21 cellular contexts compared by ENCODE assay signal in the genomic region with DNA sequence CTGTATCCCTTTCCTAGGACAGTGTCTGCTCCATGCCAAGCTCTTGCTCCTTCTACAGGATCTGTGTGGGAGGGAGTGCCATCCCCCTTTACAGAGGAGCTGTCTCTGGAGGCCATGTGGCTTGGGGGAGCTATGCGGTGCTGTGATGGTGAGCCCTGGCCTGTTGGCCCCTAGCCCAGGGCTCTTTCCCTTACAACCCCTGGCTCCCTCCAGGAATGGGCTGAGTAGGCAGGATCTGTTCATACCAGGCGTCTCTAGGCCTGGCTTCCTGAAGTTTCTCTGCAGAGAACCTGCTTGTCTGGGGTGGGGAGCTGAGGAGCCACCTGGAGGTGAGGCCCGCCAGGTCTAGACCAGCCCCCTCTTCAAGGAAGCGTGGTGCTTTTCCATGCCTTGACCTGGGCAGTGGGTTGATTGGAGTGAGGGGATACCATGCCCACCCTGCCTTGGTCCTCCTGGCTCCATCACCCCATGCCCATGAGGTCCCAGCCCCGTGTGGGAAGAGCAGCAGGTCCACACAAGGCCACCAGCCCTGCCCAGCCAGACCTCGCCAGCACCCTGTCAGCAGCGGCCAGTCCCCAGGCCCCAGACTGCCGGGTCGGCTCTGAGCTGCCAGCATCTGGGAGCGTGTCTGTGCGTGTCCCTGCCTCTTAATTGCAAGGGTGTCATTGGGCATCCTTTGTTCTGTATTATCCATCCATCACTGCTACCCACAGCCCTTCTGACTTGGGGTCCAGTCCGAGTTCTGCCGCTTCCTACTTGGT. TPM values are rescaled to one million over a fixed set of nuclear protein-coding genes. Genes with fewer than 3 reads are reported as not detected.
DNase-seq lines count a peak whose midpoint lies in the region; ATAC-seq and TF ChIP-seq lines count a peak whose summit lies in the region.
"Had no signal": no experiment of that assay in that cellular context is flagged by ENCODE, and none has a peak within 500 bp of the region (broad histone marks: within the 10 kb centered on the region; RNA-seq: fewer than 3 reads in every experiment).

No MANE protein-coding gene starts in this region.

- WGBS in neuronal stem cell (ENCODE audit: extremely low coverage in 2 of 2, insufficient read length in 2 of 2, insufficient replicate concordance in 1 of 2), 2 donors = no CpG with 5 or more reads among the region's 13 CpGs

- no TSS peak for BruUV-seq in Panc1 (replicated peaks; lab: Mats Ljungman, UMichigan)

- H3K4me1 ChIP-seq in Panc1 (ENCODE audit: control insufficient read depth, insufficient read depth, low read length) (peaks cover 27% of the 10 kb centered on the region), neuronal stem cell (ENCODE audit: control insufficient read depth in 2 of 2, insufficient read depth in 1 of 2, low read depth in 1 of 2, low read length in 2 of 2) (peaks cover 0 to 18% of the 10 kb centered on the region in 2 donors)
- H3K4me1 ChIP-seq: right atrium auricular region had no signal

- H3K14ac ChIP-seq in neuronal stem cell (ENCODE audit: low read length) = no peak overlapping the region

- H3K18ac ChIP-seq in neuronal stem cell (ENCODE audit: low read length) = peak overlapping the region; percentile 79

- H3K4me2 ChIP-seq in neuronal stem cell (ENCODE audit: insufficient read depth, low read length, poor library complexity, severe bottlenecking) = no peak overlapping the region

- POLR2A ChIA-PET in Panc1 (lab: Charles Lee) = no interaction called here

- no peak overlapping the region for H4K91ac ChIP-seq in neuronal stem cell (ENCODE audit: low read depth, low read length, poor library complexity)

- in situ Hi-C loops in Panc1 (cut with HindIII; ENCODE audit: low pct_unique_long_range_greater_than_20kb, low sequenced_read_pairs) = no loop called here

- no peak overlapping the region for H2BK15ac ChIP-seq in neuronal stem cell (ENCODE audit: low read length)

- no peak for TF ChIP-seq CTCF in Panc1 (IDR thresholded peaks at IDR 0.05)
- TF ChIP-seq CTCF in fibroblast of villous mesenchyme (IDR thresholded peaks at IDR 0.05; ENCODE audit: insufficient read depth, low read depth, low read length) = no peak

- H2BK5ac ChIP-seq in neuronal stem cell (ENCODE audit: low read length) = peak overlapping the region; percentile 80

- no peak overlapping the region for H3K4ac ChIP-seq in neuronal stem cell (ENCODE audit: low read length)

- H3K9me3 ChIP-seq in Panc1 (ENCODE audit: control insufficient read depth, insufficient read depth, low read depth, low read length) (no peaks in the 10 kb centered on the region), neuronal stem cell (replicated peaks in 1 of 2; ENCODE audit: control insufficient read depth in 2 of 2, insufficient read depth in 1 of 2, low read depth in 1 of 2, low read length in 2 of 2) (no peaks in the 10 kb centered on the region)
- H3K9me3 ChIP-seq: right atrium auricular region had no signal

- H4K8ac ChIP-seq in neuronal stem cell (ENCODE audit: low read depth, low read length) = no peak overlapping the region

- H3K4me3 ChIP-seq in Panc1 (ENCODE audit: low read depth in 2 of 2, low read length in 2 of 2) (no peak overlapping the region), fibroblast of villous mesenchyme (ENCODE audit: low read depth, low read length) (no peak overlapping the region), neuronal stem cell (ENCODE audit: low read length in 2 of 2) (no peak overlapping the region)
- H3K4me3 ChIP-seq: coronary artery, right atrium auricular region had no signal

- H3K27ac ChIP-seq in Panc1 (ENCODE audit: low read length) (no peak overlapping the region), neuronal stem cell (replicated peaks; ENCODE audit: low read length) (no peak overlapping the region)
- H3K27ac ChIP-seq: coronary artery, right atrium auricular region, VCaP had no signal

- H2AK5ac ChIP-seq in neuronal stem cell (ENCODE audit: low read depth, low read length) = peak overlapping the region; percentile 39

- CTCF ChIA-PET in Panc1 (lab: Charles Lee) = no interaction called here

- H2BK120ac ChIP-seq in neuronal stem cell (ENCODE audit: low read depth, low read length) = no peak overlapping the region

- peaks cover 2% of the 10 kb centered on the region for H3K79me1 ChIP-seq in neuronal stem cell (ENCODE audit: low read depth, low read length)

- H3K23ac ChIP-seq in neuronal stem cell (ENCODE audit: low read depth, low read length, poor library complexity) = no peak overlapping the region

- H3K27me3 ChIP-seq in Panc1 (ENCODE audit: control insufficient read depth, insufficient read depth, low read length) (no peaks in the 10 kb centered on the region), neuronal stem cell (ENCODE audit: control insufficient read depth in 3 of 3, insufficient read depth in 3 of 3, low read depth in 1 of 3, low read length in 3 of 3) (peaks cover 0 to 38% (median 0%) of the 10 kb centered on the region in 3 experiments)
- H3K27me3 ChIP-seq: right atrium auricular region had no signal

- no peak overlapping the region for H2BK12ac ChIP-seq in neuronal stem cell (ENCODE audit: low read length)

- no peak overlapping the region for H2AFZ ChIP-seq in neuronal stem cell (ENCODE audit: low read length)

- intact Hi-C loops in Panc1 (cut with micrococcal nuclease; ENCODE audit: unreplicated experiment) = no loop called here

- H3K36me3 ChIP-seq in Panc1 (ENCODE audit: control insufficient read depth, insufficient read depth, low read length) (no peaks in the 10 kb centered on the region), neuronal stem cell (replicated peaks in 1 of 2; ENCODE audit: control insufficient read depth in 2 of 2, insufficient read depth in 2 of 2, low read length in 2 of 2) (no peaks in the 10 kb centered on the region)
- H3K36me3 ChIP-seq: right atrium auricular region had no signal

- DNase-seq in EH (ENCODE audit: low read depth) (peak; percentile 12), Panc1 (ENCODE audit: low read depth, low spot score) (no peak), fibroblast of villous mesenchyme (ENCODE audit: low read depth) (peak; percentile 34), neuronal stem cell (ENCODE audit: low spot score) (no peak), NCI-H446 treated with DMSO at 0.1 percent for 48 hours (lab: John Stamatoyannopoulos, UW) (no peak)
- DNase-seq in stimulated activated CD4-positive, alpha-beta T cell treated with anti-CD3 and anti-CD28 coated beads, Interleukin-4, amount 100 ng/mL, for 4 hours = no peak
- DNase-seq in NK-92 treated with Interleukin-12 subunit alpha and Interleukin-12 subunit beta, amount 100 ng/mL, for 24 hours (lab: John Stamatoyannopoulos, UW) = no peak
- no peak for DNase-seq in activated CD4-positive, alpha-beta T cell treated with anti-CD3 and anti-CD28 coated beads, Interleukin-2, amount 50 U/mL, for 4 hours
- DNase-seq: activated CD4-positive, alpha-beta memory T cell treated with anti-CD3 and anti-CD28 coated beads, Interleukin-2, amount 10 ng/mL, durations not matched to agents 7 days and 5 days; CD8-positive, alpha-beta memory T cell; DMS79; HFFc6; KBM-7; NCI-H2029; NCI-H510A; nucleus accumbens; SIG-M5; stimulated activated CD4-positive, alpha-beta T cell treated with anti-CD3 and anti-CD28 coated beads, Interleukin-15, amount 100 ng/mL, for 24 hours had no signal

- peak; percentile 27 for ATAC-seq in Panc1

- no peak overlapping the region for H3K9ac ChIP-seq in neuronal stem cell (ENCODE audit: low read depth, low read length, poor library complexity)

RNA-seq across cellular contexts. Expression of a gene that starts 14.7 kb away (rescaled TPM):
- total RNA-seq in Panc1 (2021; ENCODE audit: unreplicated experiment) (201 TPM), fibroblast of villous mesenchyme (0.32 and 2.2 TPM in 2 replicates)
- polyA plus RNA-seq in Panc1 (2012; ENCODE audit: insufficient read length) = 233 TPM
- polyA plus RNA-seq in neuronal stem cell (2013, experiment 1 of 2) = 25.2 TPM
- 26.4 TPM for polyA plus RNA-seq in neuronal stem cell (2013, experiment 2 of 2)

RNA-seq across cellular contexts. Expression of a gene that starts 23.8 kb away (rescaled TPM):
- total RNA-seq in Panc1 (2021; ENCODE audit: unreplicated experiment) (78.7 TPM), fibroblast of villous mesenchyme (11.3 and 12.1 TPM in 2 replicates)
- 50.8 TPM for polyA plus RNA-seq in Panc1 (2012; ENCODE audit: insufficient read length)
- polyA plus RNA-seq in neuronal stem cell (2013, experiment 1 of 2) = 21.2 TPM
- 24.0 TPM for polyA plus RNA-seq in neuronal stem cell (2013, experiment 2 of 2)

RNA-seq across cellular contexts. Expression of a gene that starts 24.8 kb away (rescaled TPM):
- 40.0 TPM for total RNA-seq in Panc1 (2021; ENCODE audit: unreplicated experiment)
- polyA plus RNA-seq in Panc1 (2012; ENCODE audit: insufficient read length) = 20.3 TPM
- total RNA-seq in fibroblast of villous mesenchyme = 7.4 and 9.5 TPM in 2 replicates
- polyA plus RNA-seq in neuronal stem cell (2013, experiment 1 of 2) = 7.5 TPM
- 7.9 TPM for polyA plus RNA-seq in neuronal stem cell (2013, experiment 2 of 2)

RNA-seq across cellular contexts. Expression of a gene that starts 47.5 kb away (rescaled TPM):
- 26.5 TPM for total RNA-seq in Panc1 (2021; ENCODE audit: unreplicated experiment)
- 26.4 TPM for polyA plus RNA-seq in Panc1 (2012; ENCODE audit: insufficient read length)
- 1.6 and 3.9 TPM in 2 replicates for total RNA-seq in fibroblast of villous mesenchyme
- polyA plus RNA-seq in neuronal stem cell (2013, experiment 1 of 2) = 8.5 TPM
- polyA plus RNA-seq in neuronal stem cell (2013, experiment 2 of 2) = 8.9 TPM

Comparison
In these comparisons a context has a peak if more than half of its experiments do, and no peak if none do; other contexts are left out.
1. DNase-seq: peak in EH (single experiment) and fibroblast of villous mesenchyme (single experiment); none in Panc1 (single experiment), neuronal stem cell (single experiment), stimulated activated CD4-positive, alpha-beta T cell treated with anti-CD3 and anti-CD28 coated beads, Interleukin-4, amount 100 ng/mL, for 4 hours (0 of 2), NK-92 treated with Interleukin-12 subunit alpha and Interleukin-12 subunit beta, amount 100 ng/mL, for 24 hours (single experiment), NCI-H446 treated with DMSO at 0.1 percent for 48 hours (single experiment) and activated CD4-positive, alpha-beta T cell treated with anti-CD3 and anti-CD28 coated beads, Interleukin-2, amount 50 U/mL, for 4 hours (0 of 2).
2. RNA of a gene that starts 14.7 kb away (total RNA-seq): 201 TPM in Panc1 (single experiment); 0.32 to 2.2 TPM in fibroblast of villous mesenchyme; every median in the first group is over 10 times any median in the second.